ENCODE assay signal across 7 cellular contexts in the genomic region with DNA sequence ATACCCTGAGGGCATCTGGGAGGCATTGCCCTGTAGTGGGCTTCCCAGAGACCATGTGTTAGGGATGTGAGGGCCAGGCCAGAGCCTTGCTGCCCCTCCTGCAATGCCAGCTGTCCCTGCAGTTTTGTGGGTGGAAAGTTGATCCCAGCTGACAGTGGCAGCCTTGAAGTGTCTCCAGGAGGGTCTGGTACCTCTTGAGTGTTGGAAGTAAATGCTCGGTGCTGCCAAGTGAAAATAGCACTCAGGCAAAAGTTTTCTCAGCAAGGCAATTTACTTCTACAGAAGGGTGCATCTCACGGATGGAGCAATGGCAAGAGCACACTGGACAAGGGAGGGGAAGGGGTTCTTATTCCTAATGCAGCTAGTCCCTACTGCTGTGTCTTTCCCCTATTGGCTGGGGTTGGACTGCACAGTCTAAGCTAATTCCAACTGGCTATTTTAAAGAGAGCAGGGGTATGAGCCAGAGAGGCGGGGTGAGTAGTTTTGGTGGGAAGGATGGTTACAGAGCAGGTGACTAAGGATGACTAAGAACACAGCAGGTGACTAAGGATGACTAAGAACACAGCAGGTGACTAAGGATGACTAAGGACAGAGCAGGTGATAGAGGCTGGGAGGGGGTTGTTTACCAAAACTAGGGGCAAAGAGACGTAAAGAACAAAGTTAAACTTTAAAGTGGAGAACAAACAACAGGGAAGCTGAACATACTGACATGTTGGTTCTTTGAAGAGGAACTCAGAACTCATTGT.
A peak's percentile ranks its signal among the peaks of the same experiment; 100 is the strongest.
DNase-seq lines count a peak whose midpoint lies in the region; ATAC-seq, FAIRE-seq and TF ChIP-seq lines count a peak whose summit lies in the region.
"Not testable (repeated sequence)": the region's sequence is repeated elsewhere in the genome, so short reads cannot be mapped to it uniquely, and the experiment has no call there.

No MANE protein-coding gene starts in this region.

- peak overlapping the region; percentile 75 for H3K27ac Mint-ChIP-seq in Calu3 (ENCODE audit: unreplicated experiment)
- H3K27ac Mint-ChIP-seq in activated T-cell treated with anti-CD3 and anti-CD28 coated beads, Interleukin-2, amount 50 U/mL, for 72 hours; endodermal cell: not testable (repeated sequence)

- H2AFZ ChIP-seq in keratinocyte (ENCODE audit: control insufficient read depth, low read length): not testable (repeated sequence)

- DNase-seq in Calu3 (peak; percentile 35), endodermal cell (peak; percentile 83)
- peak; percentile 12 to 55 for DNase-seq in activated T-cell treated with anti-CD3 and anti-CD28 coated beads, Interleukin-2, amount 50 U/mL, for 72 hours
- DNase-seq in keratinocyte (ENCODE audit: low read depth, low spot score): not testable (repeated sequence)
- peak; percentile 9 for DNase-seq in stimulated activated CD4-positive, alpha-beta T cell treated with anti-CD3 and anti-CD28 coated beads, Interleukin-4, amount 100 ng/mL, for 1 hour

- H3K4me2 ChIP-seq in keratinocyte (ENCODE audit: control insufficient read depth, extremely low read depth, insufficient read depth, low read depth, low read length): not testable (repeated sequence)

- not testable (repeated sequence) for FAIRE-seq in keratinocyte (lab: Jason Lieb, UNC)

- H3K4me3 ChIP-seq in endodermal cell (ENCODE audit: low read length); keratinocyte (ENCODE audit: control insufficient read depth in 2 of 3, extremely low read depth in 1 of 3, insufficient read depth in 2 of 3, low read depth in 1 of 3, low read length in 3 of 3): not testable (repeated sequence)

- not testable (repeated sequence) for TF ChIP-seq RAD21 in Ishikawa (IDR thresholded peaks at IDR 0.05; ENCODE audit: low read depth)

- intact Hi-C loops in Calu3 (cut with micrococcal nuclease; ENCODE audit: unreplicated experiment): not testable (repeated sequence)

- H3K4me1 Mint-ChIP-seq in Calu3 (ENCODE audit: low read depth, unreplicated experiment); activated T-cell treated with anti-CD3 and anti-CD28 coated beads, Interleukin-2, amount 50 U/mL, for 72 hours (ENCODE audit: low read depth); endodermal cell: not testable (repeated sequence)

- not testable (repeated sequence) for H3K27ac ChIP-seq in endodermal cell (ENCODE audit: low read depth, low read length)
- H3K27ac ChIP-seq in keratinocyte (ENCODE audit: control insufficient read depth, insufficient read depth, low read length): peak overlapping the region; percentile 14

- BruUV-seq in Calu3 (replicated peaks; lab: Mats Ljungman, UMichigan): not testable (repeated sequence)

- 87 to 90% methylated on average over 3 to 4 of the region's 4 CpGs for WGBS in endodermal cell (ENCODE audit: insufficient coverage in 1 of 2, insufficient read length in 1 of 2), 2 experiments

- not testable (repeated sequence) for H3K27me3 Mint-ChIP-seq in Calu3 (ENCODE audit: unreplicated experiment); endodermal cell (ENCODE audit: insufficient read depth)
- H3K27me3 Mint-ChIP-seq in activated T-cell treated with anti-CD3 and anti-CD28 coated beads, Interleukin-2, amount 50 U/mL, for 72 hours (ENCODE audit: low read depth): peaks cover 15% of the 10 kb centered on the region

- H3K4me1 ChIP-seq in endodermal cell (ENCODE audit: control insufficient read depth, insufficient read depth, low read length); keratinocyte (ENCODE audit: control insufficient read depth, extremely low read depth, insufficient read depth, low read length): not testable (repeated sequence)

- peak; percentile 36 to 96 for ATAC-seq in activated CD4-positive, CD25-positive, alpha-beta regulatory T cell treated with anti-CD3 and anti-CD28 coated beads, Interleukin-2, amount 50 U/mL, for 24 hours
- ATAC-seq in activated T-cell treated with anti-CD3 and anti-CD28 coated beads, Interleukin-2, amount 50 U/mL, for 72 hours (replicated peaks in 1 of 2): peak; percentile 80 to 96

- not testable (repeated sequence) for TF ChIP-seq CTCF in Calu3 (IDR thresholded peaks at IDR 0.05; ENCODE audit: unreplicated experiment); endodermal cell (conservative IDR thresholded peaks at IDR 0.05); keratinocyte (optimal IDR thresholded peaks at IDR 0.05 in 1 of 3, IDR thresholded peaks at IDR 0.05 in 1 of 3, conservative IDR thresholded peaks at IDR 0.05 in 1 of 3; ENCODE audit: extremely low read depth in 1 of 3, insufficient read depth in 2 of 3, low read length in 3 of 3)

- H3K4me3 Mint-ChIP-seq in Calu3 (ENCODE audit: low read depth, unreplicated experiment); activated T-cell treated with anti-CD3 and anti-CD28 coated beads, Interleukin-2, amount 50 U/mL, for 72 hours; endodermal cell: not testable (repeated sequence)

- dilution Hi-C loops in keratinocyte (cut with MboI; ENCODE audit: extremely low pct_ligation_motif_present, low sequenced_read_pairs): not testable (repeated sequence)

- H4K20me1 ChIP-seq in keratinocyte (ENCODE audit: control insufficient read depth, extremely low read depth, insufficient read depth, low read length): not testable (repeated sequence)

- H3K36me3 Mint-ChIP-seq in Calu3 (ENCODE audit: insufficient read depth, unreplicated experiment): not testable (repeated sequence)
- peaks cover 22 to 31% of the 10 kb centered on the region in 2 donors for H3K36me3 Mint-ChIP-seq in activated T-cell treated with anti-CD3 and anti-CD28 coated beads, Interleukin-2, amount 50 U/mL, for 72 hours (ENCODE audit: insufficient read depth in 2 of 2)
- H3K36me3 Mint-ChIP-seq in endodermal cell (ENCODE audit: low read depth): peaks cover 26% of the 10 kb centered on the region

- not testable (repeated sequence) for H3K79me2 ChIP-seq in keratinocyte (ENCODE audit: control insufficient read depth, insufficient read depth, low read length)

- H3K9me3 Mint-ChIP-seq in Calu3 (ENCODE audit: low read depth, unreplicated experiment) (peaks cover 11% of the 10 kb centered on the region), endodermal cell (peaks cover 61% of the 10 kb centered on the region)
- peaks cover 7 to 16% of the 10 kb centered on the region in 2 donors for H3K9me3 Mint-ChIP-seq in activated T-cell treated with anti-CD3 and anti-CD28 coated beads, Interleukin-2, amount 50 U/mL, for 72 hours

- TF ChIP-seq EP300 in Ishikawa (IDR thresholded peaks at IDR 0.05; ENCODE audit: borderline replicate concordance): not testable (repeated sequence)

- not testable (repeated sequence) for H3K36me3 ChIP-seq in endodermal cell (ENCODE audit: control insufficient read depth, insufficient read depth, low read length); keratinocyte (ENCODE audit: control insufficient read depth in 2 of 2, extremely low read depth in 1 of 2, insufficient read depth in 2 of 2, low read length in 2 of 2)

- not testable (repeated sequence) for H3K27me3 ChIP-seq in endodermal cell (ENCODE audit: control insufficient read depth, insufficient read depth, low read length, poor library complexity, severe bottlenecking); keratinocyte (ENCODE audit: control insufficient read depth, extremely low read depth, insufficient read depth, low read length)

- not testable (repeated sequence) for H3K9ac ChIP-seq in endodermal cell (ENCODE audit: extremely low read depth, low read length, poor library complexity, severe bottlenecking); keratinocyte (ENCODE audit: control insufficient read depth, extremely low read depth, insufficient read depth, low read length)

- H3K9me3 ChIP-seq in endodermal cell (ENCODE audit: control insufficient read depth, low read length) (peaks cover 17% of the 10 kb centered on the region), keratinocyte (ENCODE audit: control insufficient read depth, low read depth, low read length) (peaks cover 19% of the 10 kb centered on the region)

- CTCF ChIA-PET in Calu3 (lab: Charles Lee): not testable (repeated sequence)

- H3K9me1 ChIP-seq in keratinocyte (ENCODE audit: control insufficient read depth, extremely low read depth, insufficient read depth, low read length): not testable (repeated sequence)

TF ChIP-seq in Ishikawa, 13 proteins besides CTCF, POLR2A, EP300 and RAD21:
- TF ChIP-seq TCF12 (IDR thresholded peaks at IDR 0.05; ENCODE audit: low read depth): 0 out of 2 replicates have a peak, but pooled peaks have one; percentile 18
